In the genomic region with DNA sequence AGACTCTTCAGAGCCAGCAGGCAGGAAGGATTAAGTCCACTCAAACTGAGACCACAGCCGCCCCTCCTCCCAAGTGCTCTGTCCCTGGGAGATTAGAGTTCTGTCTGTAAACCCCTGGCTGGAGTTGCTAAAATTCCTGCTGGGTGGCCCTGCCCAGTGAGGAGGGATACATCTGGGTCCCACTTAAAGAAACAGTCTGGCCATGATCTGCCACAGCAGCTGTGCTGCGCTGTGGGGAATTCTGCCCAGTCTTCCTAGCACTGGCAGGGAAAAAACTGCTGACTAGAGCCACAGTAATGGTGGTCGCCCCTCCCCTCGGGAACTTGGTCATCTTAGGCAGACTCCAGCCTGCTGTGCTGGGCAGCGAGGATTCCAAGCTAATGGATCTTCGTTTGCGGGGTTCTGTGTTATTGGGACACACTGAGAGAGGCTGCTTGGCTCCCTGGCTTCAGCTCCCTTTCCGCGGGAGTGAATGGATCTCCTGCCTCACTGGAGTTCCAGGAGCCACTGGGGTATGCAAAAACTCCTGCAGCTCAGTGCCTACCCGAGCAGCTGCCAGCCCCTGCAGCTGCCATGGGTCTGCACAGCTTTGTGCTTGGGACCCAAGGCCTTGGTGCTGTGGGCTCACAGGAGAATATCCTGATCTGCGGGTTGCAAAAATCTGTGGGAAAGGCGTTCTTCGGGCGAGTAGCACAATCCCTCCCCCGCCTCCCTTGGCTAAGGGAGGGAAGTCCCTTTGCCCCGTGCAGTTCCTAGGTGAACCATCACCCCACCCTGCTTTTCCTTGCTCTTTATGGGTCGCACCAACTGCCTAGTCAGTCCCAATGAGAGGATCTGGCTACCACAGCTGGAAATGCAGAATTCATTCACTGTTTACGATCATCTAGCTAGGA, we compare ENCODE assay signal across 1 cellular context.
TF ChIP-seq lines count a peak whose summit lies in the region.

No MANE protein-coding gene starts in this region.

TF ChIP-seq in WTC11, 78 proteins besides CTCF, POLR2A, EP300 and RAD21 (continued from another document):
- TF ChIP-seq, protein P1, sequence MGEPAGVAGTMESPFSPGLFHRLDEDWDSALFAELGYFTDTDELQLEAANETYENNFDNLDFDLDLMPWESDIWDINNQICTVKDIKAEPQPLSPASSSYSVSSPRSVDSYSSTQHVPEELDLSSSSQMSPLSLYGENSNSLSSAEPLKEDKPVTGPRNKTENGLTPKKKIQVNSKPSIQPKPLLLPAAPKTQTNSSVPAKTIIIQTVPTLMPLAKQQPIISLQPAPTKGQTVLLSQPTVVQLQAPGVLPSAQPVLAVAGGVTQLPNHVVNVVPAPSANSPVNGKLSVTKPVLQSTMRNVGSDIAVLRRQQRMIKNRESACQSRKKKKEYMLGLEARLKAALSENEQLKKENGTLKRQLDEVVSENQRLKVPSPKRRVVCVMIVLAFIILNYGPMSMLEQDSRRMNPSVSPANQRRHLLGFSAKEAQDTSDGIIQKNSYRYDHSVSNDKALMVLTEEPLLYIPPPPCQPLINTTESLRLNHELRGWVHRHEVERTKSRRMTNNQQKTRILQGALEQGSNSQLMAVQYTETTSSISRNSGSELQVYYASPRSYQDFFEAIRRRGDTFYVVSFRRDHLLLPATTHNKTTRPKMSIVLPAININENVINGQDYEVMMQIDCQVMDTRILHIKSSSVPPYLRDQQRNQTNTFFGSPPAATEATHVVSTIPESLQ (CRISPR knock-in tag; IDR thresholded peaks at IDR 0.05), result no peak
- TF ChIP-seq, protein P2, sequence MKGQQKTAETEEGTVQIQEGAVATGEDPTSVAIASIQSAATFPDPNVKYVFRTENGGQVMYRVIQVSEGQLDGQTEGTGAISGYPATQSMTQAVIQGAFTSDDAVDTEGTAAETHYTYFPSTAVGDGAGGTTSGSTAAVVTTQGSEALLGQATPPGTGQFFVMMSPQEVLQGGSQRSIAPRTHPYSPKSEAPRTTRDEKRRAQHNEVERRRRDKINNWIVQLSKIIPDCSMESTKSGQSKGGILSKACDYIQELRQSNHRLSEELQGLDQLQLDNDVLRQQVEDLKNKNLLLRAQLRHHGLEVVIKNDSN (CRISPR knock-in tag; IDR thresholded peaks at IDR 0.05), result no peak
- TF ChIP-seq NFE2L1 (CRISPR knock-in tag; IDR thresholded peaks at IDR 0.05) (no peak), SP1 (CRISPR knock-in tag; conservative IDR thresholded peaks at IDR 0.05) (no peak), TEAD4 (CRISPR knock-in tag; IDR thresholded peaks at IDR 0.05) (no peak), ZNF121 (CRISPR knock-in tag; IDR thresholded peaks at IDR 0.05) (no peak)
- TF ChIP-seq, protein P3, sequence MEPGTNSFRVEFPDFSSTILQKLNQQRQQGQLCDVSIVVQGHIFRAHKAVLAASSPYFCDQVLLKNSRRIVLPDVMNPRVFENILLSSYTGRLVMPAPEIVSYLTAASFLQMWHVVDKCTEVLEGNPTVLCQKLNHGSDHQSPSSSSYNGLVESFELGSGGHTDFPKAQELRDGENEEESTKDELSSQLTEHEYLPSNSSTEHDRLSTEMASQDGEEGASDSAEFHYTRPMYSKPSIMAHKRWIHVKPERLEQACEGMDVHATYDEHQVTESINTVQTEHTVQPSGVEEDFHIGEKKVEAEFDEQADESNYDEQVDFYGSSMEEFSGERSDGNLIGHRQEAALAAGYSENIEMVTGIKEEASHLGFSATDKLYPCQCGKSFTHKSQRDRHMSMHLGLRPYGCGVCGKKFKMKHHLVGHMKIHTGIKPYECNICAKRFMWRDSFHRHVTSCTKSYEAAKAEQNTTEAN (CRISPR knock-in tag; IDR thresholded peaks at IDR 0.05), result no peak
- TF ChIP-seq, protein P4, sequence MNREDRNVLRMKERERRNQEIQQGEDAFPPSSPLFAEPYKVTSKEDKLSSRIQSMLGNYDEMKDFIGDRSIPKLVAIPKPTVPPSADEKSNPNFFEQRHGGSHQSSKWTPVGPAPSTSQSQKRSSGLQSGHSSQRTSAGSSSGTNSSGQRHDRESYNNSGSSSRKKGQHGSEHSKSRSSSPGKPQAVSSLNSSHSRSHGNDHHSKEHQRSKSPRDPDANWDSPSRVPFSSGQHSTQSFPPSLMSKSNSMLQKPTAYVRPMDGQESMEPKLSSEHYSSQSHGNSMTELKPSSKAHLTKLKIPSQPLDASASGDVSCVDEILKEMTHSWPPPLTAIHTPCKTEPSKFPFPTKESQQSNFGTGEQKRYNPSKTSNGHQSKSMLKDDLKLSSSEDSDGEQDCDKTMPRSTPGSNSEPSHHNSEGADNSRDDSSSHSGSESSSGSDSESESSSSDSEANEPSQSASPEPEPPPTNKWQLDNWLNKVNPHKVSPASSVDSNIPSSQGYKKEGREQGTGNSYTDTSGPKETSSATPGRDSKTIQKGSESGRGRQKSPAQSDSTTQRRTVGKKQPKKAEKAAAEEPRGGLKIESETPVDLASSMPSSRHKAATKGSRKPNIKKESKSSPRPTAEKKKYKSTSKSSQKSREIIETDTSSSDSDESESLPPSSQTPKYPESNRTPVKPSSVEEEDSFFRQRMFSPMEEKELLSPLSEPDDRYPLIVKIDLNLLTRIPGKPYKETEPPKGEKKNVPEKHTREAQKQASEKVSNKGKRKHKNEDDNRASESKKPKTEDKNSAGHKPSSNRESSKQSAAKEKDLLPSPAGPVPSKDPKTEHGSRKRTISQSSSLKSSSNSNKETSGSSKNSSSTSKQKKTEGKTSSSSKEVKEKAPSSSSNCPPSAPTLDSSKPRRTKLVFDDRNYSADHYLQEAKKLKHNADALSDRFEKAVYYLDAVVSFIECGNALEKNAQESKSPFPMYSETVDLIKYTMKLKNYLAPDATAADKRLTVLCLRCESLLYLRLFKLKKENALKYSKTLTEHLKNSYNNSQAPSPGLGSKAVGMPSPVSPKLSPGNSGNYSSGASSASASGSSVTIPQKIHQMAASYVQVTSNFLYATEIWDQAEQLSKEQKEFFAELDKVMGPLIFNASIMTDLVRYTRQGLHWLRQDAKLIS (CRISPR knock-in tag; IDR thresholded peaks at IDR 0.05; ENCODE audit: borderline replicate concordance), result no peak
